ENCODE assay signal across 15 cellular contexts in genomic region chr7:115526272-115526671, GRCh38.
"Had no signal": no experiment of that assay in that cellular context is flagged by ENCODE, and none has a peak within 500 bp of the region (broad histone marks: within the 10 kb centered on the region; RNA-seq: fewer than 3 reads in every experiment).

No MANE protein-coding gene starts in this region.

- H3K4me1 ChIP-seq: testis had no signal

- ATAC-seq: activated T-cell treated with anti-CD3 and anti-CD28 coated beads, Interleukin-2, amount 50 U/mL, for 72 hours; naive thymus-derived CD4-positive, alpha-beta T cell; sciatic nerve; stimulated activated memory B cell treated with anti-CD40 and anti-IgM and Interleukin-4, amounts not matched to agents 10 μg/mL and 1 μg/mL and 100 μg/mL, for 72 hours had no signal

- FAIRE-seq: bronchial epithelial cell had no signal

- H3K9me3 ChIP-seq: neutrophil, testis had no signal

- H3K27ac ChIP-seq: neutrophil, testis, VCaP had no signal

- H3K27me3 ChIP-seq: neutrophil, testis had no signal

- H3K4me3 ChIP-seq: testis had no signal

- DNase-seq: activated CD4-positive, alpha-beta T cell treated with anti-CD3 and anti-CD28 coated beads for 1 hour; activated effector memory CD4-positive, alpha-beta T cell treated with anti-CD3 and anti-CD28 coated beads, Interleukin-2, amount 50 U/mL, for 16 hours; activated T-cell treated with anti-CD3 and anti-CD28 coated beads, Interleukin-2, amount 50 U/mL, for 72 hours; effector memory CD4-positive, alpha-beta T cell; foreskin fibroblast; mesenchymal stem cell; naive thymus-derived CD4-positive, alpha-beta T cell; stimulated activated CD4-positive, alpha-beta T cell treated with anti-CD3 and anti-CD28 coated beads, Interleukin-4, amount 100 ng/mL, for 4 hours; T-helper 2 cell; testis had no signal

- H3K36me3 ChIP-seq: neutrophil had no signal
